In the genomic region with DNA sequence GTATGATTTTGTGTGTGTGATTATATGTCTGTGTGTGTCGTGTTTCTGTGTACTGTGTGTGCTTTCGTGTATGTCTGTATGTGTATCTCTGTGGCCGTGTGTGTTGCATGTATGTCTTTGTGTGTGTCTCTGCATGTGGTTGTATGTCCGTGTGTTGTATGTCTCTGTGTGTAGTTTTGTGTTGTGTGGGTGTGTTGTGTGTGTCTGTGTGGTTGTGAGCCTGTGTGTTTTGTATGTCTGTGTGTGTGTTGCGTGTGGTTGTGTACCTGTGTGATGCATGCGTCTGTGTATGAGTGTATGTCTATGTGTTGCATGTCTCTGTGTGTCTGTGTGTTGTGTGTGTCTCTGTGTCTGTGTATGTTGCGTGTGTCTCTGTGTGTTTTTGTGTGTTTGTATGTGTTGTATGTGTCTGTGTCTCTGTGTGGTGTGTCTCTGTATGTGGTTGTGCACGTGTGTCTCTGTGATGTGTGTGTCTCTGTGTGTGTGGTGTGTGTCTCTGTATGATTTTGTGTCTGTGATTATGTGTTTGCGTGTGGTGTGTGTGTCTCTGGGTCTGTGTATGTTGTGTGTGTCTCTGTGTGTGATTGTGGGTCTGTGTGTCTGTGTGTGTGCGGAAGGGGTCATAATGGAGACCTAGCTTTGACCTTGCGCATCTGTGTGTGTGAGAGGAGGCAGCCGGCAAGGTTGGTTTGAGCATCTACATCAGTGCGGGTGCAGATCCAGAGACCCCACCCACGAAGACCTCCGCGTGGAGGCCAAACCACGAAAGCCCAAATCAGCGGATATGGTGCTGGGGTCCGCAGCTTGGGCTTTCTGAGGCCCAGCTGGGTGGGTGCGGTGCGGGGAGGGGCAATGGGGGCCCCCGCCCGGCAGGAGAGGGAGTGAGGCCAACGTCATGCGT, we compare ENCODE assay signal across 20 cellular contexts.
DNase-seq lines count a peak whose midpoint lies in the region; ATAC-seq and TF ChIP-seq lines count a peak whose summit lies in the region.
"Had no signal": no experiment of that assay in that cellular context is flagged by ENCODE, and none has a peak within 500 bp of the region (broad histone marks: within the 10 kb centered on the region; RNA-seq: fewer than 3 reads in every experiment).

No MANE protein-coding gene starts in this region.

- no peaks in the 10 kb centered on the region for H3K36me3 Mint-ChIP-seq in Caco-2 (ENCODE audit: insufficient read depth, unreplicated experiment)
- H3K36me3 Mint-ChIP-seq: naive thymus-derived CD8-positive, alpha-beta T cell; stimulated activated memory B cell treated with anti-CD40 and anti-IgM and Interleukin-4, amounts not matched to agents 10 μg/mL and 1 μg/mL and 100 μg/mL, for 72 hours had no signal

- no peaks in the 10 kb centered on the region for H3K9me3 Mint-ChIP-seq in Caco-2 (ENCODE audit: unreplicated experiment)
- H3K9me3 Mint-ChIP-seq: activated CD4-positive, alpha-beta T cell treated with anti-CD3 and anti-CD28 coated beads, Interleukin-2, amount 10 ng/mL, durations not matched to agents 7 days and 5 days; effector memory CD8-positive, alpha-beta T cell; naive thymus-derived CD8-positive, alpha-beta T cell; stimulated activated memory B cell treated with anti-CD40 and anti-IgM and Interleukin-4, amounts not matched to agents 10 μg/mL and 1 μg/mL and 100 μg/mL, for 72 hours had no signal

- WGBS in trophoblast cell (ENCODE audit: extremely low coverage, insufficient coverage, insufficient read length): no CpG with 5 or more reads among the region's 25 CpGs

- H3K9ac ChIP-seq in trophoblast cell (ENCODE audit: low read length): no peak overlapping the region

- no peak overlapping the region for H3K18ac ChIP-seq in trophoblast cell (ENCODE audit: low read length)

- no peaks in the 10 kb centered on the region for H3K36me3 ChIP-seq in Caco-2 (ENCODE audit: control insufficient read depth, insufficient read depth, low read length)
- no peaks in the 10 kb centered on the region for H3K36me3 ChIP-seq in trophoblast cell (ENCODE audit: control insufficient read depth in 1 of 2, insufficient read depth in 2 of 2, low read length in 2 of 2)
- H3K36me3 ChIP-seq: brain microvascular endothelial cell, SJCRH30, thoracic aorta had no signal

- no peak for TF ChIP-seq CTCF in Caco-2 (IDR thresholded peaks at IDR 0.05; ENCODE audit: insufficient read depth in 1 of 2, low read depth in 1 of 2, low read length in 1 of 2, severe bottlenecking in 1 of 2, unreplicated experiment in 1 of 2)

- no peaks in the 10 kb centered on the region for H3K27me3 Mint-ChIP-seq in Caco-2 (ENCODE audit: insufficient read depth, unreplicated experiment)
- H3K27me3 Mint-ChIP-seq: activated CD4-positive, alpha-beta T cell treated with anti-CD3 and anti-CD28 coated beads, Interleukin-2, amount 10 ng/mL, durations not matched to agents 7 days and 5 days; effector memory CD8-positive, alpha-beta T cell; naive thymus-derived CD8-positive, alpha-beta T cell had no signal

- no peak overlapping the region for H2AFZ ChIP-seq in trophoblast cell (ENCODE audit: insufficient read depth, low read length, poor library complexity)

- H3K27ac ChIP-seq in trophoblast cell (ENCODE audit: low read depth, low read length): no peak overlapping the region
- H3K27ac ChIP-seq: brain microvascular endothelial cell, SJCRH30, skin epidermis, thoracic aorta had no signal

- H3K79me1 ChIP-seq in trophoblast cell (ENCODE audit: low read length): peaks cover 6% of the 10 kb centered on the region

- no peak overlapping the region for H2BK5ac ChIP-seq in trophoblast cell (ENCODE audit: low read depth, low read length, poor library complexity)

- H2AK5ac ChIP-seq in trophoblast cell (ENCODE audit: low read length): no peak overlapping the region

- H3K23ac ChIP-seq in trophoblast cell (ENCODE audit: low read length): peak overlapping the region; percentile 28

- no peak overlapping the region for H3K4me2 ChIP-seq in trophoblast cell (ENCODE audit: low read length)

- no peak overlapping the region for H2BK120ac ChIP-seq in trophoblast cell (ENCODE audit: insufficient read depth, low read length, poor library complexity)

- H3K4me3 Mint-ChIP-seq in Caco-2 (ENCODE audit: unreplicated experiment): no peak overlapping the region
- H3K4me3 Mint-ChIP-seq: activated CD4-positive, alpha-beta T cell treated with anti-CD3 and anti-CD28 coated beads, Interleukin-2, amount 10 ng/mL, durations not matched to agents 7 days and 5 days; effector memory CD8-positive, alpha-beta T cell; naive thymus-derived CD8-positive, alpha-beta T cell; stimulated activated memory B cell treated with anti-CD40 and anti-IgM and Interleukin-4, amounts not matched to agents 10 μg/mL and 1 μg/mL and 100 μg/mL, for 72 hours had no signal

- H3K14ac ChIP-seq in trophoblast cell (ENCODE audit: low read length): no peak overlapping the region

- peaks cover 2% of the 10 kb centered on the region for H3K79me2 ChIP-seq in trophoblast cell (ENCODE audit: control insufficient read depth, insufficient read depth, low read length, poor library complexity)

- no peak overlapping the region for H3K4ac ChIP-seq in trophoblast cell (ENCODE audit: low read depth, low read length)

- peaks cover 7% of the 10 kb centered on the region for H3K4me1 Mint-ChIP-seq in Caco-2 (ENCODE audit: low read depth, unreplicated experiment)
- H3K4me1 Mint-ChIP-seq: activated CD4-positive, alpha-beta T cell treated with anti-CD3 and anti-CD28 coated beads, Interleukin-2, amount 10 ng/mL, durations not matched to agents 7 days and 5 days had no signal

- POLR2A ChIA-PET in Caco-2 (lab: Charles Lee) (no interaction called here), HEK293T (lab: Yijun Ruan, JAX) (no interaction called here)

- no peak overlapping the region for H4K8ac ChIP-seq in trophoblast cell (ENCODE audit: low read depth, low read length)

- CTCF ChIA-PET in Caco-2 (lab: Charles Lee) (interaction anchor here (1.5 to 2.0 kb wide), 2 partner anchors 16 kb away, joined by 5 to 9 read pairs; no protein-coding TSS in a partner anchor), HEK293T (lab: Yijun Ruan, JAX) (no interaction called here)

- H3K4me1 ChIP-seq in Caco-2: peaks cover 6% of the 10 kb centered on the region
- peaks cover 7 to 14% of the 10 kb centered on the region in 2 experiments for H3K4me1 ChIP-seq in trophoblast cell (ENCODE audit: control insufficient read depth in 1 of 2, insufficient read depth in 2 of 2, low read length in 2 of 2)

- no peak overlapping the region for H3K27ac Mint-ChIP-seq in Caco-2 (ENCODE audit: unreplicated experiment)
- H3K27ac Mint-ChIP-seq: effector memory CD8-positive, alpha-beta T cell; naive thymus-derived CD8-positive, alpha-beta T cell; stimulated activated memory B cell treated with anti-CD40 and anti-IgM and Interleukin-4, amounts not matched to agents 10 μg/mL and 1 μg/mL and 100 μg/mL, for 72 hours had no signal

- H3K9me3 ChIP-seq in Caco-2 (0 out of 2 replicates have a peak, but pooled peaks cover 4% of the 10 kb centered on the region), trophoblast cell (ENCODE audit: insufficient read depth, low read depth, low read length) (peaks cover 6% of the 10 kb centered on the region)
- H3K9me3 ChIP-seq: SJCRH30, thoracic aorta had no signal

- H3K4me3 ChIP-seq in Caco-2 (ENCODE audit: low read depth, low read length) (no peak overlapping the region), trophoblast cell (ENCODE audit: low read depth, low read length) (no peak overlapping the region)
- H3K4me3 ChIP-seq: SJCRH30, skin epidermis, thoracic aorta had no signal

- H2BK12ac ChIP-seq in trophoblast cell (ENCODE audit: low read length): no peak overlapping the region

- no peaks in the 10 kb centered on the region for H3K27me3 ChIP-seq in Caco-2 (replicated peaks; ENCODE audit: control insufficient read depth, insufficient read depth, low read length)
- no peaks in the 10 kb centered on the region for H3K27me3 ChIP-seq in trophoblast cell (ENCODE audit: insufficient read depth, low read length)
- H3K27me3 ChIP-seq: brain microvascular endothelial cell, SJCRH30 had no signal

- ATAC-seq in left cardiac atrium (no peak), GM21423 (IDR thresholded peaks at IDR 0.05; ENCODE audit: unreplicated experiment) (no peak), GM19351 (IDR thresholded peaks at IDR 0.05; ENCODE audit: unreplicated experiment) (no peak)
- ATAC-seq: effector memory CD8-positive, alpha-beta T cell; naive thymus-derived CD8-positive, alpha-beta T cell; stimulated activated memory B cell treated with anti-CD40 and anti-IgM and Interleukin-4, amounts not matched to agents 10 μg/mL and 1 μg/mL and 100 μg/mL, for 72 hours had no signal

- no peak overlapping the region for H4K91ac ChIP-seq in trophoblast cell (ENCODE audit: low read depth, low read length)

- no TSS peak for BruUV-seq in Caco-2 (replicated peaks; lab: Mats Ljungman, UMichigan)

- intact Hi-C loops in Caco-2 (cut with micrococcal nuclease; ENCODE audit: unreplicated experiment) (no loop called here), left cardiac atrium (cut with DNase I) (no loop called here)

- peak; percentile 0 to 21 for DNase-seq in Caco-2
- no peak for DNase-seq in HEK293T (ENCODE audit: extremely low spot score)
- peak; percentile 7 for DNase-seq in left cardiac atrium
- DNase-seq in trophoblast cell: no peak
- DNase-seq in AML-193 (lab: John Stamatoyannopoulos, UW): no peak
- DNase-seq: activated CD4-positive, alpha-beta T cell treated with anti-CD3 and anti-CD28 coated beads, Interleukin-2, amount 10 ng/mL, durations not matched to agents 7 days and 5 days; activated gamma-delta T cell; brain microvascular endothelial cell; DMS79; effector memory CD8-positive, alpha-beta T cell; NCI-H1092 treated with DMSO at 0.1 percent for 48 hours; NCI-H2029; NCI-H82; SJCRH30 had no signal

- H4K12ac ChIP-seq in trophoblast cell (ENCODE audit: low read depth, low read length): no peak overlapping the region

TF ChIP-seq in HEK293T, 16 proteins besides CTCF, POLR2A, EP300 and RAD21:
- no peak for TF ChIP-seq ZNF384 (IDR thresholded peaks at IDR 0.05)
- TF ChIP-seq ARNT (IDR thresholded peaks at IDR 0.05): no peak
- no peak for TF ChIP-seq SP1 (IDR thresholded peaks at IDR 0.05)
- peak; percentile 51 for TF ChIP-seq TARDBP (IDR thresholded peaks at IDR 0.05)
- TF ChIP-seq CTBP1 (IDR thresholded peaks at IDR 0.05; ENCODE audit: borderline replicate concordance): 0 out of 2 replicates have a peak, but pooled peaks have one; percentile 5
- no peak for TF ChIP-seq FOXM1 (IDR thresholded peaks at IDR 0.05; ENCODE audit: borderline replicate concordance)
- TF ChIP-seq HDGF (IDR thresholded peaks at IDR 0.05; ENCODE audit: borderline replicate concordance): no peak
- no peak for TF ChIP-seq L3MBTL2 (conservative IDR thresholded peaks at IDR 0.05)
- no peak for TF ChIP-seq ELF4 (IDR thresholded peaks at IDR 0.05)
- no peak for TF ChIP-seq FOXK2 (IDR thresholded peaks at IDR 0.05)

Comparison
In these comparisons a context has a peak if more than half of its experiments do, and no peak if none do; other contexts are left out.
1. DNase-seq: peak in Caco-2 (2 of 2) and left cardiac atrium (single experiment); none in HEK293T (single experiment), trophoblast cell (0 of 2) and AML-193 (0 of 2).